In genomic region chr4:24010573-24010972, GRCh38 we compare ENCODE assay signal across 24 cellular contexts.
DNase-seq lines count a peak whose midpoint lies in the region; ATAC-seq, FAIRE-seq and TF ChIP-seq lines count a peak whose summit lies in the region.
"Had no signal": no experiment of that assay in that cellular context is flagged by ENCODE, and none has a peak within 500 bp of the region (broad histone marks: within the 10 kb centered on the region; RNA-seq: fewer than 3 reads in every experiment).

No MANE protein-coding gene starts in this region.

- no peaks in the 10 kb centered on the region for H3K9me3 Mint-ChIP-seq in H9
- H3K9me3 Mint-ChIP-seq in stimulated activated naive B cell treated with anti-CD40 and anti-IgM and Interleukin-4, amounts not matched to agents 10 μg/mL and 1 μg/mL and 100 μg/mL, for 72 hours, result peaks cover 0 to under 1% of the 10 kb centered on the region in 2 donors
- H3K9me3 Mint-ChIP-seq: HFFc6 had no signal

- peaks cover 4% of the 10 kb centered on the region; the same call in 1 of the 2 replicates for H3K27me3 Mint-ChIP-seq in H9 (ENCODE audit: low read depth)
- no peaks in the 10 kb centered on the region for H3K27me3 Mint-ChIP-seq in stimulated activated naive B cell treated with anti-CD40 and anti-IgM and Interleukin-4, amounts not matched to agents 10 μg/mL and 1 μg/mL and 100 μg/mL, for 72 hours
- H3K27me3 Mint-ChIP-seq: CD4-positive, alpha-beta T cell had no signal

- no peak overlapping the region for H2BK15ac ChIP-seq in H9 (ENCODE audit: low read depth, low read length)

- WGBS in H9 (ENCODE audit: extremely low coverage, insufficient read length, low lambda C conversion rate), result no CpG with 5 or more reads among the region's 3 CpGs
- 12 to 18% methylated on average over 3 of the region's 3 CpGs for WGBS in body of pancreas, 2 donors
- WGBS in small intestine, 3 donors, result 41 to 56% (median 43%) methylated on average over 3 of the region's 3 CpGs

- H3K79me1 ChIP-seq in H9 (ENCODE audit: insufficient read depth, low read depth, low read length, poor library complexity, severe bottlenecking), result no peaks in the 10 kb centered on the region

- H3K4me1 ChIP-seq in H9 (ENCODE audit: insufficient read depth, low read length) (peaks cover 11% of the 10 kb centered on the region), body of pancreas (no peaks in the 10 kb centered on the region), small intestine (ENCODE audit: control insufficient read depth in 2 of 2, insufficient read depth in 1 of 2, low read depth in 1 of 2, low read length in 1 of 2) (peaks cover 0 to 5% of the 10 kb centered on the region in 2 donors)
- H3K4me1 ChIP-seq: Caco-2 had no signal

- TF ChIP-seq CTCF in H9 (conservative IDR thresholded peaks at IDR 0.05), result no peak
- TF ChIP-seq CTCF in body of pancreas (IDR thresholded peaks at IDR 0.05), result no peak
- no peak for TF ChIP-seq CTCF in GM10266 (IDR thresholded peaks at IDR 0.05; ENCODE audit: control insufficient read depth, insufficient read depth, low read depth, missing control alignments)

- H3K27ac Mint-ChIP-seq in H9, result no peak overlapping the region
- no peak overlapping the region for H3K27ac Mint-ChIP-seq in stimulated activated naive B cell treated with anti-CD40 and anti-IgM and Interleukin-4, amounts not matched to agents 10 μg/mL and 1 μg/mL and 100 μg/mL, for 72 hours
- H3K27ac Mint-ChIP-seq: CD4-positive, alpha-beta T cell; HFFc6 had no signal

- no peak for TF ChIP-seq RAD21 in Ishikawa (IDR thresholded peaks at IDR 0.05; ENCODE audit: low read depth)

- no peak for TF ChIP-seq POLR2A in body of pancreas (IDR thresholded peaks at IDR 0.05)

- no peak overlapping the region for H3T11ph ChIP-seq in H9 (ENCODE audit: low read length)

- no peaks in the 10 kb centered on the region for H4K20me1 ChIP-seq in H9 (ENCODE audit: control insufficient read depth, insufficient read depth, insufficient read length)

- no peak overlapping the region for H3K4me3 Mint-ChIP-seq in H9
- no peak overlapping the region for H3K4me3 Mint-ChIP-seq in stimulated activated naive B cell treated with anti-CD40 and anti-IgM and Interleukin-4, amounts not matched to agents 10 μg/mL and 1 μg/mL and 100 μg/mL, for 72 hours
- H3K4me3 Mint-ChIP-seq: CD4-positive, alpha-beta T cell; HFFc6 had no signal

- H3K4me3 ChIP-seq in body of pancreas (no peak overlapping the region), small intestine (ENCODE audit: low read depth in 1 of 2, low read length in 2 of 2) (no peak overlapping the region)

- H3K9me3 ChIP-seq in H9 (ENCODE audit: control insufficient read depth, low read depth, low read length) (no peaks in the 10 kb centered on the region), body of pancreas (no peaks in the 10 kb centered on the region), small intestine (ENCODE audit: control insufficient read depth, low read depth) (no peaks in the 10 kb centered on the region)
- H3K9me3 ChIP-seq: Caco-2 had no signal

- no peak overlapping the region for H3K56ac ChIP-seq in H9 (ENCODE audit: insufficient read length, low read depth, low read length)

- DNase-seq in H9, result no peak
- no peak for DNase-seq in body of pancreas
- no peak for DNase-seq in small intestine
- DNase-seq in UCSD-AML1 (lab: John Stamatoyannopoulos, UW; ENCODE audit: unreplicated experiment), result no peak
- no peak for DNase-seq in GM10266 (ENCODE audit: extremely low spot score)
- DNase-seq in stimulated activated naive B cell treated with anti-CD40 and anti-IgM and Interleukin-4, amounts not matched to agents 10 μg/mL and 1 μg/mL and 100 μg/mL, for 72 hours, result no peak
- DNase-seq: ACHN; AML-193; Caco-2; CD4-positive, alpha-beta T cell; DND-41; EL; HFFc6; IMR-90; KBM-7 had no signal

- H3K18ac ChIP-seq in H9 (ENCODE audit: insufficient read length, low read depth, low read length), result no peak overlapping the region

- H3K4me2 ChIP-seq in H9 (ENCODE audit: insufficient read depth, insufficient read length, low read length), result peak overlapping the region; percentile 1

- no peak overlapping the region for H4K5ac ChIP-seq in H9 (ENCODE audit: insufficient read length, low read depth, low read length)

- H3K27me3 ChIP-seq in H9 (ENCODE audit: insufficient read depth, low read length), result no peaks in the 10 kb centered on the region
- H3K27me3 ChIP-seq in body of pancreas, result no peaks in the 10 kb centered on the region
- H3K27me3 ChIP-seq in small intestine (ENCODE audit: control insufficient read depth in 2 of 2, insufficient read depth in 2 of 2, low read length in 2 of 2), result no peaks in the 10 kb centered on the region

- H2BK5ac ChIP-seq in H9 (ENCODE audit: insufficient read length, low read length), result no peak overlapping the region

- intact Hi-C loops in body of pancreas (cut with DNase I), result no loop called here

- no peak overlapping the region for H2BK20ac ChIP-seq in H9 (ENCODE audit: low read depth, low read length, poor library complexity, severe bottlenecking)

- H3K23ac ChIP-seq in H9 (ENCODE audit: insufficient read length, low read depth, low read length), result no peak overlapping the region

- peak; percentile 78; the same call in 1 of the 2 replicates for TF ChIP-seq EP300 in Ishikawa (IDR thresholded peaks at IDR 0.05; ENCODE audit: borderline replicate concordance)

- no peaks in the 10 kb centered on the region for H3K79me2 ChIP-seq in H9 (ENCODE audit: insufficient read depth, low read length)

- ATAC-seq in body of pancreas, result peak; percentile 49
- ATAC-seq in stimulated activated naive B cell treated with anti-CD40 and anti-IgM and Interleukin-4, amounts not matched to agents 10 μg/mL and 1 μg/mL and 100 μg/mL, for 72 hours (replicated peaks), result no peak
- ATAC-seq: HCT116 had no signal

- no peak overlapping the region for H2BK12ac ChIP-seq in H9 (ENCODE audit: insufficient read length, low read depth, low read length)

- H3K23me2 ChIP-seq in H9 (ENCODE audit: insufficient read length, low read depth, low read length, poor library complexity, severe bottlenecking), result no peaks in the 10 kb centered on the region

- H3K27ac ChIP-seq in H9 (ENCODE audit: insufficient read length, low read depth, low read length), result no peak overlapping the region
- H3K27ac ChIP-seq in body of pancreas, result no peak overlapping the region
- H3K27ac ChIP-seq in small intestine (ENCODE audit: low read depth in 1 of 2, low read length in 1 of 2), result no peak overlapping the region
- H3K27ac ChIP-seq: C4-2B, HL-60 had no signal

- H2AK5ac ChIP-seq in H9 (ENCODE audit: insufficient read length, low read length), result no peak overlapping the region

- peaks cover 17 to 24% of the 10 kb centered on the region in 2 experiments for H3K4me1 Mint-ChIP-seq in H9
- H3K4me1 Mint-ChIP-seq in stimulated activated naive B cell treated with anti-CD40 and anti-IgM and Interleukin-4, amounts not matched to agents 10 μg/mL and 1 μg/mL and 100 μg/mL, for 72 hours, result no peaks in the 10 kb centered on the region

- no peak overlapping the region for H2BK120ac ChIP-seq in H9 (ENCODE audit: low read depth, low read length, poor library complexity, severe bottlenecking)

- no peak overlapping the region for H3K14ac ChIP-seq in H9 (ENCODE audit: insufficient read depth, low read length)

- no peak overlapping the region for H3K9ac ChIP-seq in H9 (ENCODE audit: extremely low read depth, insufficient read length, low read length)

- no peak overlapping the region for H4K91ac ChIP-seq in H9 (ENCODE audit: insufficient read length, low read depth, low read length)

- FAIRE-seq in small intestine (lab: Jason Lieb, UNC), result peak; percentile 5
- FAIRE-seq: A204.1, D721Med, GM12891, GM19239, H54 had no signal

- H4K8ac ChIP-seq in H9 (replicated peaks; ENCODE audit: insufficient read length, low read depth, low read length), result no peak overlapping the region

- H2AFZ ChIP-seq in H9 (ENCODE audit: low read length), result no peak overlapping the region

- H3K36me3 Mint-ChIP-seq in H9 (ENCODE audit: insufficient read depth in 1 of 3, low read depth in 3 of 3), result no peaks in the 10 kb centered on the region
- no peaks in the 10 kb centered on the region for H3K36me3 Mint-ChIP-seq in stimulated activated naive B cell treated with anti-CD40 and anti-IgM and Interleukin-4, amounts not matched to agents 10 μg/mL and 1 μg/mL and 100 μg/mL, for 72 hours

- H3K4ac ChIP-seq in H9 (ENCODE audit: low read depth, low read length), result no peak overlapping the region

- H3K36me3 ChIP-seq in body of pancreas (replicated peaks in 1 of 2; ENCODE audit: insufficient read depth in 1 of 2, low read depth in 2 of 2) (no peaks in the 10 kb centered on the region), small intestine (ENCODE audit: control insufficient read depth in 2 of 2, insufficient read depth in 2 of 2, low read length in 2 of 2) (no peaks in the 10 kb centered on the region)

TF ChIP-seq in Ishikawa, 13 proteins besides CTCF, POLR2A, EP300 and RAD21 (continues in another document):
- peak; percentile 50 for TF ChIP-seq TCF12 (IDR thresholded peaks at IDR 0.05; ENCODE audit: low read depth)
- no peak for TF ChIP-seq REST (IDR thresholded peaks at IDR 0.05; ENCODE audit: low read depth)
- TF ChIP-seq NFIC (IDR thresholded peaks at IDR 0.05), result peak; percentile 62
- TF ChIP-seq CREB1 (IDR thresholded peaks at IDR 0.05; ENCODE audit: low read depth), result no peak
- no peak for TF ChIP-seq YY1 (IDR thresholded peaks at IDR 0.05; ENCODE audit: low read depth)
- TF ChIP-seq TAF1 (IDR thresholded peaks at IDR 0.05; ENCODE audit: low read depth), result no peak
